ENCODE assay signal across 21 cellular contexts in genomic region chr3:128609294-128609693, GRCh38. TPM values are rescaled to one million over a fixed set of nuclear protein-coding genes. Genes with fewer than 3 reads are reported as not detected.
DNase-seq lines count a peak whose midpoint lies in the region; ATAC-seq and TF ChIP-seq lines count a peak whose summit lies in the region.
"Had no signal": no experiment of that assay in that cellular context is flagged by ENCODE, and none has a peak within 500 bp of the region (broad histone marks: within the 10 kb centered on the region; RNA-seq: fewer than 3 reads in every experiment).

No MANE protein-coding gene starts in this region.

- TF ChIP-seq EP300 in sigmoid colon (IDR thresholded peaks at IDR 0.05): no peak

- no peak overlapping the region for H2BK15ac ChIP-seq in H9 (ENCODE audit: low read depth, low read length)

- no peak overlapping the region for H3K9ac ChIP-seq in H9 (ENCODE audit: extremely low read depth, insufficient read length, low read length)
- H3K9ac ChIP-seq: BLaER1 had no signal

- no peak overlapping the region for H2BK120ac ChIP-seq in H9 (ENCODE audit: low read depth, low read length, poor library complexity, severe bottlenecking)

- no CpG with 5 or more reads among the region's 11 CpGs for WGBS in H9 (ENCODE audit: extremely low coverage, insufficient read length, low lambda C conversion rate)
- WGBS in sigmoid colon, 2 donors: 73 to 90% methylated on average over 11 of the region's 11 CpGs

- POLR2A ChIA-PET in OCI-LY7 (lab: Charles Lee): interaction anchor here (1.3 kb wide), 1 partner anchor 9 kb away, joined by 3 read pairs; no protein-coding TSS in a partner anchor

- peaks cover 13% of the 10 kb centered on the region; the same call in 1 of the 2 replicates for H3K4me1 ChIP-seq in BE2C
- H3K4me1 ChIP-seq in H9 (ENCODE audit: insufficient read depth, low read length): no peaks in the 10 kb centered on the region
- H3K4me1 ChIP-seq in OCI-LY7 (ENCODE audit: insufficient read depth, low read length, poor library complexity, severe bottlenecking): no peaks in the 10 kb centered on the region
- H3K4me1 ChIP-seq in foreskin keratinocyte: no peaks in the 10 kb centered on the region
- peaks cover 0 to 12% (median 8%) of the 10 kb centered on the region in 4 donors for H3K4me1 ChIP-seq in sigmoid colon

- no peak overlapping the region for H2BK20ac ChIP-seq in H9 (ENCODE audit: low read depth, low read length, poor library complexity, severe bottlenecking)

- no peaks in the 10 kb centered on the region for H3K27me3 ChIP-seq in BE2C
- no peaks in the 10 kb centered on the region; the same call in 1 of the 2 replicates for H3K27me3 ChIP-seq in H9 (ENCODE audit: insufficient read depth, low read length)
- no peaks in the 10 kb centered on the region for H3K27me3 ChIP-seq in foreskin keratinocyte
- H3K27me3 ChIP-seq in sigmoid colon: no peaks in the 10 kb centered on the region
- H3K27me3 ChIP-seq: Peyer's patch had no signal

- H3T11ph ChIP-seq in H9 (ENCODE audit: low read length): no peak overlapping the region

- no peak for TF ChIP-seq POLR2A in sigmoid colon (IDR thresholded peaks at IDR 0.05)

- H3K79me2 ChIP-seq in H9 (ENCODE audit: insufficient read depth, low read length) (no peaks in the 10 kb centered on the region), OCI-LY7 (ENCODE audit: insufficient read depth, low read depth, low read length) (no peaks in the 10 kb centered on the region)

- H3K23ac ChIP-seq in H9 (ENCODE audit: insufficient read length, low read depth, low read length): no peak overlapping the region

- no peaks in the 10 kb centered on the region for H3K9me3 Mint-ChIP-seq in H9
- H3K9me3 Mint-ChIP-seq: CD4-positive, CD25-positive, alpha-beta regulatory T cell; HFFc6 had no signal

- H2BK12ac ChIP-seq in H9 (ENCODE audit: insufficient read length, low read depth, low read length): no peak overlapping the region

- no peak overlapping the region for H3K14ac ChIP-seq in H9 (ENCODE audit: insufficient read depth, low read length)

- H3K4me2 ChIP-seq in H9 (ENCODE audit: insufficient read depth, insufficient read length, low read length) (no peak overlapping the region), OCI-LY7 (ENCODE audit: low read length) (no peak overlapping the region)

- H2AFZ ChIP-seq in H9 (ENCODE audit: low read length): no peak overlapping the region
- no peak overlapping the region for H2AFZ ChIP-seq in OCI-LY7 (ENCODE audit: low read length)

- peaks cover 0 to 2% (median 0%) of the 10 kb centered on the region in 3 experiments; a peak in 1 of 7 replicates for H3K36me3 Mint-ChIP-seq in H9 (ENCODE audit: insufficient read depth in 1 of 3, low read depth in 3 of 3)
- H3K36me3 Mint-ChIP-seq: CD4-positive, CD25-positive, alpha-beta regulatory T cell had no signal

- no peak overlapping the region for H4K91ac ChIP-seq in H9 (ENCODE audit: insufficient read length, low read depth, low read length)

- no peaks in the 10 kb centered on the region for H3K9me2 ChIP-seq in OCI-LY7 (ENCODE audit: insufficient read depth, low read length)

- intact Hi-C loops in OCI-LY7 (cut with micrococcal nuclease; ENCODE audit: unreplicated experiment) (loop anchor here (5.0 kb wide), 1 partner anchor 182 kb away; no protein-coding TSS in a partner anchor), sigmoid colon (cut with DNase I) (loop anchor here (5.0 kb wide), 3 partner anchors 437 to 532 kb away; no protein-coding TSS in a partner anchor)

- H3K4me3 Mint-ChIP-seq in H9: no peak overlapping the region
- H3K4me3 Mint-ChIP-seq: HFFc6 had no signal

- no peaks in the 10 kb centered on the region for H3K36me3 ChIP-seq in BE2C
- no peaks in the 10 kb centered on the region for H3K36me3 ChIP-seq in OCI-LY7 (ENCODE audit: insufficient read depth, low read length)
- H3K36me3 ChIP-seq in sigmoid colon: no peaks in the 10 kb centered on the region
- H3K36me3 ChIP-seq: BLaER1, Peyer's patch had no signal

- H4K8ac ChIP-seq in H9 (replicated peaks; ENCODE audit: insufficient read length, low read depth, low read length): no peak overlapping the region

- no peak overlapping the region for H2BK5ac ChIP-seq in H9 (ENCODE audit: insufficient read length, low read length)

- no peak overlapping the region for H4K5ac ChIP-seq in H9 (ENCODE audit: insufficient read length, low read depth, low read length)

- H3K18ac ChIP-seq in H9 (ENCODE audit: insufficient read length, low read depth, low read length): no peak overlapping the region

- H3K27ac Mint-ChIP-seq in H9: no peak overlapping the region
- H3K27ac Mint-ChIP-seq: CD4-positive, CD25-positive, alpha-beta regulatory T cell; HFFc6 had no signal

- no peak overlapping the region for H3K4me3 ChIP-seq in BE2C (ENCODE audit: low read depth, low read length)
- H3K4me3 ChIP-seq in OCI-LY7 (ENCODE audit: low read depth, low read length, poor library complexity, severe bottlenecking): no peak overlapping the region
- no peak overlapping the region for H3K4me3 ChIP-seq in sigmoid colon
- H3K4me3 ChIP-seq: BLaER1 had no signal

- no peaks in the 10 kb centered on the region for H3K79me1 ChIP-seq in H9 (ENCODE audit: insufficient read depth, low read depth, low read length, poor library complexity, severe bottlenecking)

- DNase-seq in BE2C (no peak), H9 (no peak), OCI-LY7 (ENCODE audit: low spot score) (no peak), foreskin keratinocyte (no peak), NCI-H146 treated with DMSO at 0.1 percent for 48 hours (lab: John Stamatoyannopoulos, UW; ENCODE audit: unreplicated experiment) (no peak), sigmoid colon (no peak)
- DNase-seq: CD4-positive, CD25-positive, alpha-beta regulatory T cell; HFFc6; Karpas-422; NCI-H1092 treated with DMSO at 0.1 percent for 48 hours; NCI-H1436; NCI-H1930; NCI-H2107; NCI-H524; NCI-H774; OCI-M1; Peyer's patch; SHP77 treated with DMSO at 0.1 percent for 48 hours; T-helper 1 cell had no signal

- no TSS peak for BruUV-seq in OCI-LY7 (replicated peaks; lab: Mats Ljungman, UMichigan)

- H3K27ac ChIP-seq in H9 (ENCODE audit: insufficient read length, low read depth, low read length) (no peak overlapping the region), OCI-LY7 (ENCODE audit: low read depth, low read length, poor library complexity, severe bottlenecking) (no peak overlapping the region), foreskin keratinocyte (no peak overlapping the region), sigmoid colon (no peak overlapping the region)
- H3K27ac ChIP-seq: BLaER1, Peyer's patch had no signal

- no peak overlapping the region for H3K4ac ChIP-seq in H9 (ENCODE audit: low read depth, low read length)

- H3K23me2 ChIP-seq in H9 (ENCODE audit: insufficient read length, low read depth, low read length, poor library complexity, severe bottlenecking): peaks cover 7% of the 10 kb centered on the region

- ATAC-seq in foreskin keratinocyte (no peak), HG03095 (IDR thresholded peaks at IDR 0.05; ENCODE audit: unreplicated experiment) (no peak)

- H3K56ac ChIP-seq in H9 (ENCODE audit: insufficient read length, low read depth, low read length): no peak overlapping the region

- H3K9me3 ChIP-seq in BE2C: no peaks in the 10 kb centered on the region
- no peaks in the 10 kb centered on the region for H3K9me3 ChIP-seq in H9 (ENCODE audit: control insufficient read depth, low read depth, low read length)
- H3K9me3 ChIP-seq in OCI-LY7 (ENCODE audit: low read length): no peaks in the 10 kb centered on the region
- H3K9me3 ChIP-seq in sigmoid colon: no peaks in the 10 kb centered on the region
- H3K9me3 ChIP-seq: BLaER1, Peyer's patch had no signal

- CTCF ChIA-PET in OCI-LY7 (lab: Charles Lee; ENCODE audit: unreplicated experiment): interaction anchor here (0.7 kb wide), 1 partner anchor 230 kb away, joined by 4 read pairs; no protein-coding TSS in a partner anchor

- H3K4me1 Mint-ChIP-seq in H9: no peaks in the 10 kb centered on the region
- H3K4me1 Mint-ChIP-seq: CD4-positive, CD25-positive, alpha-beta regulatory T cell had no signal

- H4K20me1 ChIP-seq in H9 (ENCODE audit: control insufficient read depth, insufficient read depth, insufficient read length) (no peaks in the 10 kb centered on the region), OCI-LY7 (ENCODE audit: insufficient read depth, low read length) (no peaks in the 10 kb centered on the region)
- H4K20me1 ChIP-seq: BLaER1 had no signal

- TF ChIP-seq CTCF in BE2C (IDR thresholded peaks at IDR 0.05; ENCODE audit: low read depth, low read length) (0 out of 2 replicates have a peak, but pooled peaks have one; percentile 9), H9 (conservative IDR thresholded peaks at IDR 0.05) (peak; percentile 24; the same call in 1 of the 3 replicates), OCI-LY7 (conservative IDR thresholded peaks at IDR 0.05; ENCODE audit: low read length) (peak; percentile 30; the same call in 1 of the 2 replicates), foreskin keratinocyte (conservative IDR thresholded peaks at IDR 0.05) (peak; percentile 23), sigmoid colon (IDR thresholded peaks at IDR 0.05) (no peak)

- peaks cover 5% of the 10 kb centered on the region for H3K27me3 Mint-ChIP-seq in H9 (ENCODE audit: low read depth)

- no peak overlapping the region for H2AK5ac ChIP-seq in H9 (ENCODE audit: insufficient read length, low read length)

RNA-seq across cellular contexts. Expression of gene RPN1, which starts 41.3 kb away (rescaled TPM):
- 221 TPM for polyA plus RNA-seq in BE2C (2012; ENCODE audit: insufficient read depth, insufficient read length, low read depth)
- total RNA-seq in H9 (2021) (170 and 174 TPM in 2 replicates), OCI-LY7 (2022) (115 and 123 TPM in 2 replicates), foreskin keratinocyte (268 and 307 TPM in 2 replicates), sigmoid colon (100 to 1,000 TPM; 115 to 158 (median 143) TPM)
- 148 and 149 TPM in 2 replicates for total RNA-seq in OCI-LY7 (2014; rRNA removed; shearing (Covaris generic))
- polyA plus RNA-seq in foreskin keratinocyte (175 and 177 TPM in 2 replicates), sigmoid colon (100 to 1,000 TPM in 1 of 3 donors, 10 to 100 TPM in 2; 33.6 to 220 (median 55.7) TPM)

Comparison
In these comparisons a context has a peak if more than half of its experiments do, and no peak if none do; other contexts are left out.
1. CTCF ChIP-seq: peak in BE2C (single experiment), H9 (single experiment), OCI-LY7 (single experiment) and foreskin keratinocyte (single experiment); none in sigmoid colon (0 of 4).